22 cellular contexts compared by ENCODE assay signal in the genomic region with DNA sequence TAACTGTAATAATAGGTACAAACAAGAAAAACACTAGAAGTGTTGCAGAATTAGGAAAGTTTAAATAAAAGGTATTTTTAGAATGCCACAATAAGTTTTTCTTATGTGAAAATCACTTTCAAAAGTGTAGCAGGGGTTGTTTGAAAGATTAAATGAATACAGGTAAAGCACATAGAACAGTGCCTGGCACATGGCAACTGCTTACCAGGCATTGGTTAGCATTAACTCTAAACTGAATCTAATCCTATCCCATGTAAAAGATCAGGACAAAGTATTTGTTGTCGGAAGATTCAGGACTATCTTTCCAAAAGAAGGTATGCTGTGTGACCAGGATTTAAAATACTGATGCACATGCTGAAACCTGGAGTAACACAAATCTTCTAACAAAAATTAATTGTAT. TPM values are rescaled to one million over a fixed set of nuclear protein-coding genes. Genes with fewer than 3 reads are reported as not detected.
A peak's percentile ranks its signal among the peaks of the same experiment; 100 is the strongest.
DNase-seq lines count a peak whose midpoint lies in the region; ATAC-seq, FAIRE-seq and TF ChIP-seq lines count a peak whose summit lies in the region.
"Had no signal": no experiment of that assay in that cellular context is flagged by ENCODE, and none has a peak within 500 bp of the region (broad histone marks: within the 10 kb centered on the region; RNA-seq: fewer than 3 reads in every experiment).

No MANE protein-coding gene starts in this region.

- peaks cover 32% of the 10 kb centered on the region for H3K36me3 Mint-ChIP-seq in CD4-positive, alpha-beta T cell (ENCODE audit: low read depth)
- peaks cover 21% of the 10 kb centered on the region for H3K36me3 Mint-ChIP-seq in brain
- peaks cover 0 to 6% (median 0%) of the 10 kb centered on the region in 3 donors for H3K36me3 Mint-ChIP-seq in naive thymus-derived CD8-positive, alpha-beta T cell

- peak overlapping the region; percentile 32 for H3K4me3 Mint-ChIP-seq in CD4-positive, alpha-beta T cell
- H3K4me3 Mint-ChIP-seq in brain = peak overlapping the region in 4 of 5 experiments; percentile 54 to 99 (median 56)
- peak overlapping the region in 1 of 10 donors; percentile 2 for H3K4me3 Mint-ChIP-seq in naive thymus-derived CD8-positive, alpha-beta T cell

- no peaks in the 10 kb centered on the region for H3K9me3 Mint-ChIP-seq in CD4-positive, alpha-beta T cell
- H3K9me3 Mint-ChIP-seq in brain = peaks cover 0 to 21% (median 10%) of the 10 kb centered on the region in 5 experiments
- peaks cover 0 to 1% (median 0%) of the 10 kb centered on the region in 9 donors for H3K9me3 Mint-ChIP-seq in naive thymus-derived CD8-positive, alpha-beta T cell

- no peak for DNase-seq in CD4-positive, alpha-beta T cell
- DNase-seq in D721Med (ENCODE audit: insufficient read length, low spot score) (no peak), sciatic nerve (ENCODE audit: low spot score) (no peak), mucosa of gallbladder (ENCODE audit: low spot score) (no peak), GM19239 (ENCODE audit: insufficient read length, low spot score) (no peak)
- DNase-seq in naive thymus-derived CD8-positive, alpha-beta T cell = no peak
- DNase-seq: AML-193, Calu3, DMS79, H7, NCI-H1417, NCI-H187, NCI-H2107, NCI-H510A, NCI-H774, RPMI8226, SHP77 treated with DMSO at 0.1 percent for 48 hours had no signal

- H3K4me1 Mint-ChIP-seq in CD4-positive, alpha-beta T cell (ENCODE audit: low read depth) = peaks cover 68% of the 10 kb centered on the region
- peaks cover 43% of the 10 kb centered on the region for H3K4me1 Mint-ChIP-seq in brain
- H3K4me1 Mint-ChIP-seq in naive thymus-derived CD8-positive, alpha-beta T cell = peaks cover 16 to 66% (median 51%) of the 10 kb centered on the region in 4 donors

- H3K27me3 Mint-ChIP-seq in CD4-positive, alpha-beta T cell = no peaks in the 10 kb centered on the region
- H3K27me3 Mint-ChIP-seq in brain = peaks cover 5% of the 10 kb centered on the region
- no peaks in the 10 kb centered on the region for H3K27me3 Mint-ChIP-seq in naive thymus-derived CD8-positive, alpha-beta T cell

- TF ChIP-seq CTCF in CD4-positive, alpha-beta T cell (IDR thresholded peaks at IDR 0.05) = no peak
- TF ChIP-seq CTCF in D721Med (IDR thresholded peaks at IDR 0.05; ENCODE audit: insufficient read depth, missing control alignments) (no peak), brain (conservative IDR thresholded peaks at IDR 0.05) (no peak)

- no peaks in the 10 kb centered on the region for H3K9me3 ChIP-seq in CD4-positive, alpha-beta T cell (ENCODE audit: control insufficient read depth, low read length)

- intact Hi-C loops in CD4-positive, alpha-beta T cell (cut with DNase I, micrococcal nuclease) = loop anchor here (5.0 to 10.0 kb wide), 6 partner anchors 39 to 1118 kb away; a partner anchor contains a TSS
- intact Hi-C loops in sciatic nerve (cut with DNase I) = no loop called here

- ATAC-seq in CD4-positive, alpha-beta T cell (ENCODE audit: poor library complexity) = no peak
- no peak for ATAC-seq in naive thymus-derived CD8-positive, alpha-beta T cell
- ATAC-seq in sciatic nerve = no peak

- H3K27ac Mint-ChIP-seq in CD4-positive, alpha-beta T cell = peak overlapping the region; percentile 100
- peak overlapping the region in 1 of 5 experiments; percentile 49 for H3K27ac Mint-ChIP-seq in brain
- H3K27ac Mint-ChIP-seq in naive thymus-derived CD8-positive, alpha-beta T cell = peak overlapping the region in 7 of 10 donors; percentile 23 to 93 (median 57)
- H3K27ac Mint-ChIP-seq: CD14-positive monocyte had no signal

- no peak overlapping the region for H3K27ac ChIP-seq in CD4-positive, alpha-beta T cell (ENCODE audit: low read depth, low read length)
- H3K27ac ChIP-seq: HL-60 had no signal

- FAIRE-seq in D721Med (lab: Jason Lieb, UNC) (peak; percentile 92), GM19239 (lab: Jason Lieb, UNC) (no peak)
- FAIRE-seq: GM12892, GM18507 had no signal

- CTCF ChIA-PET in CD4-positive, alpha-beta T cell (lab: Charles Lee) = interaction anchor here (0.6 kb wide), 1 partner anchor 1025 kb away, joined by 3 read pairs; no protein-coding TSS in a partner anchor

- POLR2A ChIA-PET in CD4-positive, alpha-beta T cell (lab: Charles Lee) = interaction anchor here (1.2 kb wide), 1 partner anchor 9 kb away, joined by 6 read pairs; no protein-coding TSS in a partner anchor
- POLR2A ChIA-PET in naive thymus-derived CD8-positive, alpha-beta T cell (lab: Charles Lee) = interaction anchor here (0.6 to 4.1 kb wide), 2 partner anchors 200 to 281 kb away, joined by 8 to 23 read pairs; no protein-coding TSS in a partner anchor

- H3K27me3 ChIP-seq in CD4-positive, alpha-beta T cell (ENCODE audit: control insufficient read depth, insufficient read depth, low read length) = no peaks in the 10 kb centered on the region

RNA-seq across cellular contexts. Expression of a gene that starts 3.3 kb away (rescaled TPM):
- 10 to 100 TPM; 80.4 to 88.5 TPM for total RNA-seq in CD4-positive, alpha-beta T cell
- 30.5 TPM for polyA plus RNA-seq in brain (ENCODE audit: insufficient read depth, low read depth, low replicate concordance)
- total RNA-seq in naive thymus-derived CD8-positive, alpha-beta T cell = 10 to 100 TPM; 79.0 to 86.5 TPM
- polyA plus RNA-seq in naive thymus-derived CD8-positive, alpha-beta T cell = 1 to 10 TPM; 1.7 to 4.6 (median 2.8) TPM
- total RNA-seq in sciatic nerve (143 TPM), mucosa of gallbladder (35.0 TPM)
